In the genomic region with DNA sequence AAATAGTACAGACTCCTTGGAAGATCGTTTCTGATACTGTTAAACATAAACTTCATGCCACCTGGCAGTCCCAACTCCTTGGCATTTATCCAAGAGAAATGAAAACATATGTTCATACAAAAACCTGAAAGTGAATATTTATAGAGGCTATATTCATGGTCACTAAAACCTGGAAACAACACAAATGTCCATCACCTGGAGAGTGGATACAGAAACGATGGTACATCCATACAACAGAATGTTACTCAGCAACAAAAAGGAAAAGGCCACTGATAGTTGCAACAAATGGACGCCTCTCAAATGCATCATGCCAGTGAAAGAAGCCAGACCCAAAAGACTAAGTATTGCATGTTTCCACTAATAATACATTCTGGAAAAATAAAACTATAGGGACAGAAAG, we compare ENCODE assay signal across 17 cellular contexts. TPM values are rescaled to one million over a fixed set of nuclear protein-coding genes. Genes with fewer than 3 reads are reported as not detected.
"Had no signal": no experiment of that assay in that cellular context is flagged by ENCODE, and none has a peak within 500 bp of the region (broad histone marks: within the 10 kb centered on the region; RNA-seq: fewer than 3 reads in every experiment).

No MANE protein-coding gene starts in this region.

- H3K27ac Mint-ChIP-seq: immature natural killer cell; naive thymus-derived CD8-positive, alpha-beta T cell; stimulated activated naive B cell treated with anti-CD40 and anti-IgM and Interleukin-4, amounts not matched to agents 10 μg/mL and 1 μg/mL and 100 μg/mL, for 72 hours; stimulated activated naive CD8-positive, alpha-beta T cell treated with anti-CD3 and anti-CD28 coated beads, Interleukin-15, amount 100 ng/mL, for 72 hours had no signal

- H3K27me3 Mint-ChIP-seq: stimulated activated naive CD8-positive, alpha-beta T cell treated with anti-CD3 and anti-CD28 coated beads, Interleukin-15, amount 100 ng/mL, for 72 hours had no signal

- H3K4me1 ChIP-seq: testis, tibial nerve, upper lobe of right lung had no signal

- H3K36me3 ChIP-seq: gastrocnemius medialis, neutrophil, sigmoid colon, tibial nerve, upper lobe of right lung had no signal

- ATAC-seq: gastrocnemius medialis; left colon; naive thymus-derived CD8-positive, alpha-beta T cell; stimulated activated naive B cell treated with anti-CD40 and anti-IgM and Interleukin-4, amounts not matched to agents 10 μg/mL and 1 μg/mL and 100 μg/mL, for 72 hours; stimulated activated naive CD8-positive, alpha-beta T cell treated with anti-CD3 and anti-CD28 coated beads, Interleukin-15, amount 100 ng/mL, for 72 hours; upper lobe of right lung had no signal

- H3K27me3 ChIP-seq: dorsolateral prefrontal cortex, gastrocnemius medialis, neutrophil, sigmoid colon, testis, tibial nerve, upper lobe of right lung had no signal

- H3K4me3 ChIP-seq: dorsolateral prefrontal cortex, gastrocnemius medialis, sigmoid colon, skin epidermis, testis, tibial nerve, upper lobe of right lung had no signal

- H3K4me3 Mint-ChIP-seq: immature natural killer cell; naive thymus-derived CD8-positive, alpha-beta T cell; stimulated activated naive B cell treated with anti-CD40 and anti-IgM and Interleukin-4, amounts not matched to agents 10 μg/mL and 1 μg/mL and 100 μg/mL, for 72 hours; stimulated activated naive CD8-positive, alpha-beta T cell treated with anti-CD3 and anti-CD28 coated beads, Interleukin-15, amount 100 ng/mL, for 72 hours had no signal

- H3K27ac ChIP-seq: dorsolateral prefrontal cortex, gastrocnemius medialis, neutrophil, skin epidermis, testis, tibial nerve, upper lobe of right lung had no signal

- DNase-seq: cortex of kidney; dorsolateral prefrontal cortex; effector CD8-positive, alpha-beta T cell; gastrocnemius medialis; immature natural killer cell; left colon; naive thymus-derived CD8-positive, alpha-beta T cell; sigmoid colon; stimulated activated CD4-positive, alpha-beta T cell treated with anti-CD3 and anti-CD28 coated beads, Interleukin-2, amount 100 ng/mL, for 24 hours; stimulated activated CD4-positive, alpha-beta T cell treated with anti-CD3 and anti-CD28 coated beads, Interleukin-4, amount 100 ng/mL, for 4 hours; stimulated activated naive B cell treated with anti-CD40 and anti-IgM and Interleukin-4, amounts not matched to agents 10 μg/mL and 1 μg/mL and 100 μg/mL, for 72 hours; stimulated activated naive CD8-positive, alpha-beta T cell treated with anti-CD3 and anti-CD28 coated beads, Interleukin-15, amount 100 ng/mL, for 72 hours; testis; upper lobe of right lung had no signal

- H3K4me1 Mint-ChIP-seq: immature natural killer cell; naive thymus-derived CD8-positive, alpha-beta T cell; stimulated activated naive B cell treated with anti-CD40 and anti-IgM and Interleukin-4, amounts not matched to agents 10 μg/mL and 1 μg/mL and 100 μg/mL, for 72 hours; stimulated activated naive CD8-positive, alpha-beta T cell treated with anti-CD3 and anti-CD28 coated beads, Interleukin-15, amount 100 ng/mL, for 72 hours had no signal

- H3K36me3 Mint-ChIP-seq: immature natural killer cell; naive thymus-derived CD8-positive, alpha-beta T cell; stimulated activated naive B cell treated with anti-CD40 and anti-IgM and Interleukin-4, amounts not matched to agents 10 μg/mL and 1 μg/mL and 100 μg/mL, for 72 hours had no signal

- H3K9me3 ChIP-seq: gastrocnemius medialis, neutrophil, sigmoid colon, testis, upper lobe of right lung had no signal

RNA-seq across cellular contexts. Expression of a gene that starts 34.0 kb away (rescaled TPM):
- total RNA-seq: naive thymus-derived CD8-positive, alpha-beta T cell had no signal
